ENCODE assay signal across 20 cellular contexts in the genomic region with DNA sequence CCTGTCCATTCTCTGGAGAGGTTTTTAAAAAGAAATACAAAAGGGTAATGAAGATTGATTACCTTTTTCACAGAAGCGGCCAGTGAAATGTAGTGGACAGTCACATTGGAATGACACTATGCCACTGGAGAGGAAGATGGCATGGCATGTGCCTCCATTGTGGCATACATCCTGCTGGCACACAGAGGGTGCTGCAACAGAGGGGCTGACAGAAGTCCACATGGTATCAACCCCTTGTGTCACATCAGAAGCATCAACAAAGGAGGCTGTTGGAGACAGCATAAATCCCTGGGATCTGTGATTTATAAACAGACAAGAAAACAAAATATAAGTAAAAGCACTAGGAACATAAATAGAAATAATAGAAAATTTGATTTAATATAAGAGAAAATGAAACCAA.
"Had no signal": no experiment of that assay in that cellular context is flagged by ENCODE, and none has a peak within 500 bp of the region (broad histone marks: within the 10 kb centered on the region; RNA-seq: fewer than 3 reads in every experiment).

No MANE protein-coding gene starts in this region.

- H3K4me1 ChIP-seq: adrenal gland, ascending aorta, heart right ventricle, pancreas, thyroid gland had no signal

- ATAC-seq: heart right ventricle, left colon, pancreas, right cardiac atrium, WTC11 had no signal

- H3K4me3 ChIP-seq: adrenal gland, ascending aorta, heart right ventricle, pancreas, thyroid gland had no signal

- DNase-seq: activated gamma-delta T cell treated with Interleukin-2 at 50 U/mL for 16 hours; activated T-cell treated with anti-CD3 and anti-CD28 coated beads, Interleukin-2, amount 50 U/mL, for 1 hour; adrenal gland; brain microvascular endothelial cell; caudate nucleus; effector CD4-positive, alpha-beta T cell; erythroblast; foreskin fibroblast; heart right ventricle; left colon; mesenchymal stem cell; pancreas; right cardiac atrium; stimulated activated CD4-positive, alpha-beta T cell treated with anti-CD3 and anti-CD28 coated beads, Interleukin-12 subunit alpha, Interleukin-12 subunit beta, amount 100 ng/mL, for 4 hours; stimulated activated CD4-positive, alpha-beta T cell treated with anti-CD3 and anti-CD28 coated beads, Interleukin-4, amount 100 ng/mL, for 4 hours; substantia nigra; thyroid gland had no signal

- H3K36me3 ChIP-seq: adrenal gland, ascending aorta, brain microvascular endothelial cell, heart right ventricle, neutrophil, pancreas, thyroid gland had no signal

- H3K9me3 ChIP-seq: adrenal gland, ascending aorta, heart right ventricle, neutrophil, pancreas, thyroid gland had no signal

- H3K27ac ChIP-seq: adrenal gland, ascending aorta, brain microvascular endothelial cell, heart right ventricle, neutrophil, pancreas, thyroid gland had no signal

- H3K27me3 ChIP-seq: adrenal gland, ascending aorta, brain microvascular endothelial cell, heart right ventricle, neutrophil, pancreas, thyroid gland had no signal
